Comparison of ENCODE assay signal across 6 cellular contexts in genomic region chr5:68167195-68167651, GRCh38.
"Had no signal": no experiment of that assay in that cellular context is flagged by ENCODE, and none has a peak within 500 bp of the region (broad histone marks: within the 10 kb centered on the region; RNA-seq: fewer than 3 reads in every experiment).

No MANE protein-coding gene starts in this region.

- FAIRE-seq: H1, H54, HTR-8/SVneo had no signal

- DNase-seq: H9, HCEC 1CT had no signal

- ATAC-seq: GM23338 had no signal

- H2AFZ ChIP-seq: GM23338 had no signal

- H3K4me2 ChIP-seq: GM23338 had no signal

- H3K4me3 ChIP-seq: GM23338 had no signal
